8 cellular contexts compared by ENCODE assay signal in the genomic region with DNA sequence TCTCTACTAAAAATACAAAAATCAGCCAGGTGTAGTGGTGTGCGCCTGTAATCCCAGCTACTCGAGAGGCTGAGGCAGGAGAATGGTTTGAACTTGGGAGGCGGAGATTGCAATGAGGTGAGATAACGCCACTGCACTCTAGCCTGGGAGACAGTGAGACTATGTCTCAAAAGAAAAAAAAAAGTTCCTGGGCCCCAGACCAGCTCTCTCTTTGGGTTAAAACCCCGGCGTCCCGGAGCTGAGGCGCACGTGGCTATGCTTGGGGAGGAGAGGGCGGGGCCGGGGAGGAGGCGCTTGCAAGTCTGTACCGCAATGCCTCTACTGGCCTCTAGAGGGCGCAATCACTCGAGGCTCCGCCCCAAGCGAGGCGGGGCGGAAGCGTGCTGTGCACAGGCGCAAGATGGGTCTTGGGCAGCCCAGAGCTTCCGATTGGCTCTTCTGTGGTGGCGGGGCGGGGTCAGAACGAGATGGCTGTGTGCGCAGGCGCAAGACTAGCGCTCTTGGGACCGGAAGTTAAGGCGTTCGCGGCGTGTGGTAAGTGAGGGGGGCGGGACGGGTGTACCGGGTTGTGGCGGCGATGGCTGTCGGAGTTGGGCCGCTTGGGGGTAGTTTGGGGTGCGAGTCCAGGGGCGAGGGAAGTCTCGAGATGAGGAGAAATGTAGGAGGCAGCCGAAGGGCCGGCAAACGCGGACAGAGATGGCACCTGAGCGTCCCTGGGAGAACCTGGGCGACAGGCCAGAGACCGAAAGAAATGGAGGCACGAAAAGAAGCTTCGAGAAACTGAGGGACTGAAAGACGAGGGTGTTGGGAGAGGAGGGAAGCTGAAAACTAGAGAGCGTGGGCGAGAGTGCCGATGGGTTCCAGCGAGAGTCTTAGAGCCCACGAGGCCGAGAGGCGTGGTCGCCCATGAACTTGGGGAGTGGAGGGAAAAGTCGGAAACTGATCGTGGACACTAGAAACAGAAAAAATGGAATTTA. TPM values are rescaled to one million over a fixed set of nuclear protein-coding genes. Genes with fewer than 3 reads are reported as not detected.
DNase-seq lines count a peak whose midpoint lies in the region; ATAC-seq, FAIRE-seq and TF ChIP-seq lines count a peak whose summit lies in the region.

A gene with protein sequence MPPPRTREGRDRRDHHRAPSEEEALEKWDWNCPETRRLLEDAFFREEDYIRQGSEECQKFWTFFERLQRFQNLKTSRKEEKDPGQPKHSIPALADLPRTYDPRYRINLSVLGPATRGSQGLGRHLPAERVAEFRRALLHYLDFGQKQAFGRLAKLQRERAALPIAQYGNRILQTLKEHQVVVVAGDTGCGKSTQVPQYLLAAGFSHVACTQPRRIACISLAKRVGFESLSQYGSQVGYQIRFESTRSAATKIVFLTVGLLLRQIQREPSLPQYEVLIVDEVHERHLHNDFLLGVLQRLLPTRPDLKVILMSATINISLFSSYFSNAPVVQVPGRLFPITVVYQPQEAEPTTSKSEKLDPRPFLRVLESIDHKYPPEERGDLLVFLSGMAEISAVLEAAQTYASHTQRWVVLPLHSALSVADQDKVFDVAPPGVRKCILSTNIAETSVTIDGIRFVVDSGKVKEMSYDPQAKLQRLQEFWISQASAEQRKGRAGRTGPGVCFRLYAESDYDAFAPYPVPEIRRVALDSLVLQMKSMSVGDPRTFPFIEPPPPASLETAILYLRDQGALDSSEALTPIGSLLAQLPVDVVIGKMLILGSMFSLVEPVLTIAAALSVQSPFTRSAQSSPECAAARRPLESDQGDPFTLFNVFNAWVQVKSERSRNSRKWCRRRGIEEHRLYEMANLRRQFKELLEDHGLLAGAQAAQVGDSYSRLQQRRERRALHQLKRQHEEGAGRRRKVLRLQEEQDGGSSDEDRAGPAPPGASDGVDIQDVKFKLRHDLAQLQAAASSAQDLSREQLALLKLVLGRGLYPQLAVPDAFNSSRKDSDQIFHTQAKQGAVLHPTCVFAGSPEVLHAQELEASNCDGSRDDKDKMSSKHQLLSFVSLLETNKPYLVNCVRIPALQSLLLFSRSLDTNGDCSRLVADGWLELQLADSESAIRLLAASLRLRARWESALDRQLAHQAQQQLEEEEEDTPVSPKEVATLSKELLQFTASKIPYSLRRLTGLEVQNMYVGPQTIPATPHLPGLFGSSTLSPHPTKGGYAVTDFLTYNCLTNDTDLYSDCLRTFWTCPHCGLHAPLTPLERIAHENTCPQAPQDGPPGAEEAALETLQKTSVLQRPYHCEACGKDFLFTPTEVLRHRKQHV (plus strand): TSS at position 497 of the 977 bp plus-strand sequence. CDS start 3,716 bp downstream, outside the sequence.

- H3K79me2 ChIP-seq in keratinocyte (ENCODE audit: control insufficient read depth, insufficient read depth, low read length) = peaks cover 35% of the 10 kb centered on the region

- peak; percentile 92 to 100 (median 96) for TF ChIP-seq CTCF in keratinocyte (optimal IDR thresholded peaks at IDR 0.05 in 1 of 3, IDR thresholded peaks at IDR 0.05 in 1 of 3, conservative IDR thresholded peaks at IDR 0.05 in 1 of 3; ENCODE audit: extremely low read depth in 1 of 3, insufficient read depth in 2 of 3, low read length in 3 of 3)

- H3K9me3 ChIP-seq in keratinocyte (ENCODE audit: control insufficient read depth, low read depth, low read length) = no peaks in the 10 kb centered on the region

- peaks cover 6% of the 10 kb centered on the region for H3K4me1 ChIP-seq in keratinocyte (ENCODE audit: control insufficient read depth, extremely low read depth, insufficient read depth, low read length)

- peak within 1 kb of the TSS; percentile 80 for H3K27ac ChIP-seq in keratinocyte (ENCODE audit: control insufficient read depth, insufficient read depth, low read length)

- DNase-seq in Ammon's horn (ENCODE audit: low spot score) (peak; percentile 98), NCI-H460 (ENCODE audit: extremely low read depth, low read depth) (peak; percentile 96), cerebellum (ENCODE audit: low spot score) (peak; percentile 99), keratinocyte (ENCODE audit: low read depth, low spot score) (peak; percentile 98)
- peak; percentile 99 for DNase-seq in activated CD4-positive, CD25-positive, alpha-beta regulatory T cell treated with anti-CD3 and anti-CD28 coated beads, Interleukin-2, amount 50 U/mL, for 72 hours
- DNase-seq in stimulated activated CD4-positive, alpha-beta T cell treated with anti-CD3 and anti-CD28 coated beads, Interleukin-15, amount 100 ng/mL, for 1 hour (ENCODE audit: low read depth in 1 of 2, low spot score in 1 of 2) = peak; percentile 98 to 99

- no peaks in the 10 kb centered on the region for H3K27me3 ChIP-seq in keratinocyte (ENCODE audit: control insufficient read depth, extremely low read depth, insufficient read depth, low read length)

- peak within 1 kb of the TSS; percentile 87 to 98 (median 88) for H3K4me3 ChIP-seq in keratinocyte (ENCODE audit: control insufficient read depth in 2 of 3, extremely low read depth in 1 of 3, insufficient read depth in 2 of 3, low read depth in 1 of 3, low read length in 3 of 3)

- peaks cover 4% of the 10 kb centered on the region for H3K9me1 ChIP-seq in keratinocyte (ENCODE audit: control insufficient read depth, extremely low read depth, insufficient read depth, low read length)

- dilution Hi-C loops in keratinocyte (cut with MboI; ENCODE audit: extremely low pct_ligation_motif_present, low sequenced_read_pairs) = no loop called here

- FAIRE-seq in keratinocyte (lab: Jason Lieb, UNC) = peak; percentile 81

- H4K20me1 ChIP-seq in keratinocyte (ENCODE audit: control insufficient read depth, extremely low read depth, insufficient read depth, low read length) = no peaks in the 10 kb centered on the region

- ATAC-seq in GM19043 (IDR thresholded peaks at IDR 0.05; ENCODE audit: low read depth, unreplicated experiment) (peak; percentile 96), HG03378 (IDR thresholded peaks at IDR 0.05; ENCODE audit: unreplicated experiment) (peak; percentile 77)

- H3K9ac ChIP-seq in keratinocyte (ENCODE audit: control insufficient read depth, extremely low read depth, insufficient read depth, low read length) = peak within 1 kb of the TSS; percentile 91

- H3K36me3 ChIP-seq in keratinocyte (ENCODE audit: control insufficient read depth in 2 of 2, extremely low read depth in 1 of 2, insufficient read depth in 2 of 2, low read length in 2 of 2) = peaks cover 7 to 25% of the 10 kb centered on the region in 2 experiments

- peak within 1 kb of the TSS; percentile 88 for H3K4me2 ChIP-seq in keratinocyte (ENCODE audit: control insufficient read depth, extremely low read depth, insufficient read depth, low read depth, low read length)

- H2AFZ ChIP-seq in keratinocyte (ENCODE audit: control insufficient read depth, low read length) = peak within 1 kb of the TSS; percentile 88

RNA-seq across cellular contexts. Expression of the gene that starts here (rescaled TPM):
- 17.6 and 18.0 TPM in 2 replicates for total RNA-seq in NCI-H460 (2014; rRNA removed; shearing (Covaris generic))
- 43.5 and 54.9 TPM in 2 replicates for polyA plus RNA-seq in NCI-H460 (2014; cell fraction: nucleus; rRNA removed)
- total RNA-seq in cerebellum = 16.5 TPM
- polyA plus RNA-seq in keratinocyte = 6.4 to 9.1 TPM (median 8.9 TPM) in 3 replicates
- 4.7 TPM for polyA plus RNA-seq in keratinocyte (2011; ENCODE audit: low read depth)
- 4.1 and 6.9 TPM in 2 replicates for polyA plus RNA-seq in keratinocyte (2011; cell fraction: cytosol; rRNA removed)
- polyA plus RNA-seq in keratinocyte (2011; cell fraction: nucleus; rRNA removed) = 21.5 and 28.9 TPM in 2 replicates
- 8.3 and 12.1 TPM in 2 replicates for polyA plus RNA-seq in keratinocyte (2012; ENCODE audit: low replicate concordance)
- polyA minus RNA-seq in keratinocyte = 9.1 to 20.8 TPM (median 11.1 TPM) in 3 replicates
- 12.3 TPM for polyA minus RNA-seq in keratinocyte (2011; cell fraction: cytosol; rRNA and poly(A)+ RNA removed)
- polyA minus RNA-seq in keratinocyte (2011; cell fraction: nucleus; rRNA and poly(A)+ RNA removed) = 16.4 and 17.5 TPM in 2 replicates

Comparison
In these comparisons a context has a peak if more than half of its experiments do, and no peak if none do; other contexts are left out.
1. Peak in every context shown above with its lines: DNase-seq, ATAC-seq, H3K4me3 ChIP-seq and H3K27ac ChIP-seq.